11 cellular contexts compared by ENCODE assay signal in the genomic region with DNA sequence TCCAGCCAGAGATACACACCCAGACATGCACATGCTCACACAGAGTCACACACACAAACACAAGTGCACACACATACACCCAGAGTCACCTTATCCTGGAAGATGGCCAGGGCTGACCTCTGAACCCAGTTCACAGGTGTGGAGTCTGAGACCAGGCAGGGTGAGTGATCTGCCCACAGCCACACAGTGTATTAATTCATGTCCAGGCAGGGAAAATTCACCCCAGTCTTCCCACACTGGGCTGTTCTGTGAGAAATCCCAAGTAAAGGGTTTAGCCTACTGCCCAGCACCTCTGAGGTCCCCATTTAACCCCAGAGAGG. TPM values are rescaled to one million over a fixed set of nuclear protein-coding genes. Genes with fewer than 3 reads are reported as not detected.
DNase-seq lines count a peak whose midpoint lies in the region; TF ChIP-seq lines count a peak whose summit lies in the region.
"Had no signal": no experiment of that assay in that cellular context is flagged by ENCODE, and none has a peak within 500 bp of the region (broad histone marks: within the 10 kb centered on the region; RNA-seq: fewer than 3 reads in every experiment).

No MANE protein-coding gene starts in this region.

- H3K4me1 ChIP-seq in OCI-LY3 (ENCODE audit: low read length) (peaks cover 56% of the 10 kb centered on the region), skeletal muscle tissue (ENCODE audit: control insufficient read depth in 3 of 3, insufficient read depth in 3 of 3, low read length in 3 of 3) (peaks cover 10 to 16% (median 12%) of the 10 kb centered on the region in 3 donors)

- in situ Hi-C loops in GM13977 (cut with MboI; ENCODE audit: low pct_unique_long_range_greater_than_20kb, low sequenced_read_pairs, unreplicated experiment): no loop called here

- H3K27ac Mint-ChIP-seq in activated CD4-positive, alpha-beta T cell treated with anti-CD3 and anti-CD28 coated beads, Interleukin-2, amount 10 ng/mL, durations not matched to agents 7 days and 5 days: peak overlapping the region; percentile 51

- H3K27me3 ChIP-seq in OCI-LY3 (ENCODE audit: low read depth, low read length) (no peaks in the 10 kb centered on the region), skeletal muscle tissue (ENCODE audit: control insufficient read depth in 3 of 3, insufficient read depth in 3 of 3, low read length in 3 of 3) (peaks cover 39 to 45% (median 44%) of the 10 kb centered on the region in 3 donors)

- peaks cover 4% of the 10 kb centered on the region; the same call in 1 of the 2 replicates for H4K20me1 ChIP-seq in OCI-LY3 (ENCODE audit: insufficient read depth, low read length)

- H3K4me2 ChIP-seq in OCI-LY3 (ENCODE audit: low read length): peak overlapping the region; percentile 100

- H3K36me3 ChIP-seq in OCI-LY3 (replicated peaks; ENCODE audit: low read depth, low read length): peaks cover 48% of the 10 kb centered on the region
- H3K36me3 ChIP-seq in skeletal muscle tissue (ENCODE audit: control insufficient read depth in 3 of 3, insufficient read depth in 3 of 3, low read length in 3 of 3): no peaks in the 10 kb centered on the region

- H3K9me3 ChIP-seq in OCI-LY3 (ENCODE audit: insufficient read depth, low read length) (no peaks in the 10 kb centered on the region), skeletal muscle tissue (ENCODE audit: control insufficient read depth in 3 of 3, low read length in 3 of 3) (no peaks in the 10 kb centered on the region)

- H3K79me2 ChIP-seq in OCI-LY3 (ENCODE audit: low read length): peaks cover 77% of the 10 kb centered on the region

- H2AFZ ChIP-seq in OCI-LY3 (ENCODE audit: low read depth, low read length): no peak overlapping the region

- peak overlapping the region; percentile 33 for H3K4me3 Mint-ChIP-seq in activated CD4-positive, alpha-beta T cell treated with anti-CD3 and anti-CD28 coated beads, Interleukin-2, amount 10 ng/mL, durations not matched to agents 7 days and 5 days

- H3K4me1 Mint-ChIP-seq in activated CD4-positive, alpha-beta T cell treated with anti-CD3 and anti-CD28 coated beads, Interleukin-2, amount 10 ng/mL, durations not matched to agents 7 days and 5 days: peaks cover 55% of the 10 kb centered on the region

- peak overlapping the region; percentile 98 for H3K27ac ChIP-seq in OCI-LY3 (ENCODE audit: low read length)
- peak overlapping the region in 1 of 2 donors; percentile 50 for H3K27ac ChIP-seq in coronary artery
- no peak overlapping the region for H3K27ac ChIP-seq in skeletal muscle tissue (ENCODE audit: low read depth, low read length)

- peaks cover 4% of the 10 kb centered on the region for H3K36me3 Mint-ChIP-seq in activated CD4-positive, alpha-beta T cell treated with anti-CD3 and anti-CD28 coated beads, Interleukin-2, amount 10 ng/mL, durations not matched to agents 7 days and 5 days (ENCODE audit: low read depth)
- H3K36me3 Mint-ChIP-seq: activated CD8-positive, alpha-beta memory T cell treated with anti-CD3 and anti-CD28 coated beads, Interleukin-2, amount 10 ng/mL, durations not matched to agents 7 days and 5 days had no signal

- no peaks in the 10 kb centered on the region for H3K9me3 Mint-ChIP-seq in activated CD4-positive, alpha-beta T cell treated with anti-CD3 and anti-CD28 coated beads, Interleukin-2, amount 10 ng/mL, durations not matched to agents 7 days and 5 days

- peak overlapping the region; percentile 100 for H3K9ac ChIP-seq in OCI-LY3 (ENCODE audit: low read length)
- H3K9ac ChIP-seq in skeletal muscle tissue (ENCODE audit: low read depth in 1 of 3, low read length in 3 of 3): no peak overlapping the region

- peak overlapping the region; percentile 94 for H3K4me3 ChIP-seq in OCI-LY3 (ENCODE audit: low read length)
- peak overlapping the region; percentile 18 for H3K4me3 ChIP-seq in coronary artery
- peak overlapping the region in 2 of 3 donors; percentile 13 to 39 for H3K4me3 ChIP-seq in skeletal muscle tissue (ENCODE audit: low read length in 3 of 3)

- CTCF ChIA-PET in activated CD4-positive, alpha-beta T cell treated with anti-CD3 and anti-CD28 coated beads, Interleukin-2, amount 10 ng/mL, durations not matched to agents 7 days and 5 days (lab: Charles Lee): no interaction called here

- POLR2A ChIA-PET in activated CD4-positive, alpha-beta T cell treated with anti-CD3 and anti-CD28 coated beads, Interleukin-2, amount 10 ng/mL, durations not matched to agents 7 days and 5 days (lab: Charles Lee): no interaction called here

- no peak for TF ChIP-seq CTCF in OCI-LY3 (IDR thresholded peaks at IDR 0.05; ENCODE audit: low read depth, low read length)
- TF ChIP-seq CTCF in coronary artery (IDR thresholded peaks at IDR 0.05): no peak
- no peak for TF ChIP-seq CTCF in GM13977 (IDR thresholded peaks at IDR 0.05; ENCODE audit: extremely low read depth, insufficient read depth, missing control alignments)

- DNase-seq in activated CD4-positive, alpha-beta T cell treated with anti-CD3 and anti-CD28 coated beads, Interleukin-2, amount 10 ng/mL, durations not matched to agents 7 days and 5 days: no peak
- DNase-seq in activated CD4-positive, alpha-beta T cell treated with anti-CD3 and anti-CD28 coated beads, Interleukin-2, amount 50 U/mL, for 1 hour: no peak
- DNase-seq in coronary artery (ENCODE audit: low spot score): no peak
- DNase-seq in GM13977 (ENCODE audit: low spot score): no peak
- no peak for DNase-seq in activated CD8-positive, alpha-beta memory T cell treated with anti-CD3 and anti-CD28 coated beads for 24 hours
- no peak for DNase-seq in SIG-M5 treated with dmso at 0.1 percent for 504 hours (lab: John Stamatoyannopoulos, UW; ENCODE audit: unreplicated experiment)
- DNase-seq: activated CD8-positive, alpha-beta memory T cell treated with anti-CD3 and anti-CD28 coated beads, Interleukin-2, amount 10 ng/mL, durations not matched to agents 7 days and 5 days; DMS79; NCI-H2107 had no signal

- H3K27me3 Mint-ChIP-seq in activated CD4-positive, alpha-beta T cell treated with anti-CD3 and anti-CD28 coated beads, Interleukin-2, amount 10 ng/mL, durations not matched to agents 7 days and 5 days: no peaks in the 10 kb centered on the region
- H3K27me3 Mint-ChIP-seq: activated CD8-positive, alpha-beta memory T cell treated with anti-CD3 and anti-CD28 coated beads, Interleukin-2, amount 10 ng/mL, durations not matched to agents 7 days and 5 days had no signal

RNA-seq across cellular contexts. Expression of a gene that starts 2.0 kb away (rescaled TPM):
- 10 to 100 TPM; 19.6 to 22.9 TPM for total RNA-seq in activated CD4-positive, alpha-beta T cell treated with anti-CD3 and anti-CD28 coated beads, Interleukin-2, amount 10 ng/mL, durations not matched to agents 7 days and 5 days
- 0.52 TPM for total RNA-seq in skeletal muscle tissue

RNA-seq across cellular contexts. Expression of a gene that starts 54.2 kb away (rescaled TPM):
- total RNA-seq in activated CD4-positive, alpha-beta T cell treated with anti-CD3 and anti-CD28 coated beads, Interleukin-2, amount 10 ng/mL, durations not matched to agents 7 days and 5 days: 10 to 100 TPM; 14.1 to 15.8 TPM
- 7.8 TPM for total RNA-seq in skeletal muscle tissue

Comparison
In these comparisons a context has a peak if more than half of its experiments do, and no peak if none do; other contexts are left out.
1. H3K4me3 ChIP-seq: peak in every context shown above with its lines; median percentile 94 in OCI-LY3; 26 in skeletal muscle tissue; 18 in coronary artery.
2. RNA of a gene that starts 2.0 kb away (total RNA-seq): 19.6 to 22.9 TPM in activated CD4-positive, alpha-beta T cell treated with anti-CD3 and anti-CD28 coated beads, Interleukin-2, amount 10 ng/mL, durations not matched to agents 7 days and 5 days; 0.52 TPM in skeletal muscle tissue (single experiment); every median in the first group is over 10 times any median in the second.